8 cellular contexts compared by ENCODE assay signal in genomic region chr4:145609494-145610427, GRCh38. TPM values are rescaled to one million over a fixed set of nuclear protein-coding genes. Genes with fewer than 3 reads are reported as not detected.
DNase-seq lines count a peak whose midpoint lies in the region; ATAC-seq, FAIRE-seq and TF ChIP-seq lines count a peak whose summit lies in the region.

No MANE protein-coding gene starts in this region.

- peaks cover 0 to 10% of the 10 kb centered on the region in 2 donors for H3K9me3 ChIP-seq in breast epithelium
- no peaks in the 10 kb centered on the region for H3K9me3 ChIP-seq in keratinocyte (ENCODE audit: control insufficient read depth, low read depth, low read length)

- DNase-seq in GM23338 (ENCODE audit: low spot score): peak; percentile 78
- peak; percentile 72 for DNase-seq in NCI-H1092 treated with DMSO at 0.1 percent for 48 hours (lab: John Stamatoyannopoulos, UW)
- peak; percentile 56 to 63 for DNase-seq in breast epithelium (ENCODE audit: low spot score in 2 of 2)
- no peak for DNase-seq in keratinocyte (ENCODE audit: low read depth, low spot score)
- peak; percentile 61 for DNase-seq in stimulated activated CD4-positive, alpha-beta T cell treated with anti-CD3 and anti-CD28 coated beads, Interleukin-4, amount 100 ng/mL, for 4 hours
- no peak for DNase-seq in GF-D8 (lab: John Stamatoyannopoulos, UW)

- H3K4me1 Mint-ChIP-seq in GM23338: no peaks in the 10 kb centered on the region

- H3K9me2 ChIP-seq in GM23338 (ENCODE audit: insufficient read depth): no peaks in the 10 kb centered on the region

- H4K20me1 ChIP-seq in GM23338 (replicated peaks; ENCODE audit: insufficient read depth): no peaks in the 10 kb centered on the region
- H4K20me1 ChIP-seq in keratinocyte (ENCODE audit: control insufficient read depth, extremely low read depth, insufficient read depth, low read length): no peaks in the 10 kb centered on the region

- H3K9ac ChIP-seq in keratinocyte (ENCODE audit: control insufficient read depth, extremely low read depth, insufficient read depth, low read length): no peak overlapping the region

- no peak overlapping the region for H2AFZ ChIP-seq in GM23338
- H2AFZ ChIP-seq in keratinocyte (ENCODE audit: control insufficient read depth, low read length): no peak overlapping the region

- H3K4me3 Mint-ChIP-seq in GM23338: no peak overlapping the region

- H3K9me1 ChIP-seq in keratinocyte (ENCODE audit: control insufficient read depth, extremely low read depth, insufficient read depth, low read length): no peaks in the 10 kb centered on the region

- intact Hi-C loops in breast epithelium (cut with DNase I; ENCODE audit: low total_unique reads): no loop called here

- H3K27ac ChIP-seq in GM23338 (ENCODE audit: low read depth) (no peak overlapping the region), VCaP (no peak overlapping the region), breast epithelium (no peak overlapping the region), keratinocyte (ENCODE audit: control insufficient read depth, insufficient read depth, low read length) (no peak overlapping the region)

- H3K36me3 Mint-ChIP-seq in GM23338 (ENCODE audit: low read depth): no peaks in the 10 kb centered on the region

- H3K4me3 ChIP-seq in GM23338: no peak overlapping the region
- H3K4me3 ChIP-seq in breast epithelium: no peak overlapping the region
- no peak overlapping the region for H3K4me3 ChIP-seq in keratinocyte (ENCODE audit: control insufficient read depth in 2 of 3, extremely low read depth in 1 of 3, insufficient read depth in 2 of 3, low read depth in 1 of 3, low read length in 3 of 3)

- H3K4me2 ChIP-seq in GM23338 (no peak overlapping the region), keratinocyte (ENCODE audit: control insufficient read depth, extremely low read depth, insufficient read depth, low read depth, low read length) (no peak overlapping the region)

- no peaks in the 10 kb centered on the region for H3K27me3 Mint-ChIP-seq in GM23338 (ENCODE audit: insufficient read depth, low read depth, poor library complexity)

- peak; percentile 95 for FAIRE-seq in G401.6 (lab: Jason Lieb, UNC)
- FAIRE-seq in keratinocyte (lab: Jason Lieb, UNC): peak; percentile 92

- peak; percentile 55; the same call in 2 of the 3 replicates for ATAC-seq in GM23338

- dilution Hi-C loops in keratinocyte (cut with MboI; ENCODE audit: extremely low pct_ligation_motif_present, low sequenced_read_pairs): loop anchor here (25.0 kb wide), 1 partner anchor 397 kb away; no protein-coding TSS in a partner anchor

- no peak overlapping the region for H3K27ac Mint-ChIP-seq in GM23338

- H3F3A ChIP-seq in GM23338 (replicated peaks; ENCODE audit: low read depth): no peaks in the 10 kb centered on the region

- TF ChIP-seq POLR2A in breast epithelium (IDR thresholded peaks at IDR 0.05): no peak

- H3K79me2 ChIP-seq in GM23338 (replicated peaks; ENCODE audit: insufficient read depth) (no peaks in the 10 kb centered on the region), keratinocyte (ENCODE audit: control insufficient read depth, insufficient read depth, low read length) (no peaks in the 10 kb centered on the region)

- H3K4me1 ChIP-seq in GM23338 (ENCODE audit: insufficient read depth) (no peaks in the 10 kb centered on the region), breast epithelium (no peaks in the 10 kb centered on the region), keratinocyte (ENCODE audit: control insufficient read depth, extremely low read depth, insufficient read depth, low read length) (no peaks in the 10 kb centered on the region)

- H3K27me3 ChIP-seq in GM23338 (ENCODE audit: insufficient read depth) (no peaks in the 10 kb centered on the region), breast epithelium (no peaks in the 10 kb centered on the region), keratinocyte (ENCODE audit: control insufficient read depth, extremely low read depth, insufficient read depth, low read length) (no peaks in the 10 kb centered on the region)

- peaks cover 6% of the 10 kb centered on the region; the same call in 1 of the 3 replicates for H3K9me3 Mint-ChIP-seq in GM23338

- H3K36me3 ChIP-seq in GM23338 (ENCODE audit: insufficient read depth): no peaks in the 10 kb centered on the region
- H3K36me3 ChIP-seq in breast epithelium: no peaks in the 10 kb centered on the region
- no peaks in the 10 kb centered on the region for H3K36me3 ChIP-seq in keratinocyte (ENCODE audit: control insufficient read depth in 2 of 2, extremely low read depth in 1 of 2, insufficient read depth in 2 of 2, low read length in 2 of 2)

- TF ChIP-seq CTCF in GM23338 (conservative IDR thresholded peaks at IDR 0.05; ENCODE audit: low read depth in 2 of 2) (peak; percentile 91 to 93), VCaP (conservative IDR thresholded peaks at IDR 0.05) (peak; percentile 87), breast epithelium (IDR thresholded peaks at IDR 0.05) (peak; percentile 47 to 75 (median 74)), keratinocyte (optimal IDR thresholded peaks at IDR 0.05 in 1 of 3, IDR thresholded peaks at IDR 0.05 in 1 of 3, conservative IDR thresholded peaks at IDR 0.05 in 1 of 3; ENCODE audit: extremely low read depth in 1 of 3, insufficient read depth in 2 of 3, low read length in 3 of 3) (peak; percentile 59 to 89 (median 78))

TF ChIP-seq in GM23338, 12 proteins besides CTCF, POLR2A, EP300 and RAD21:
- TF ChIP-seq REST (IDR thresholded peaks at IDR 0.05; ENCODE audit: unreplicated experiment) (no peak), ZNF114 (CRISPR knock-in tag; IDR thresholded peaks at IDR 0.05) (no peak), CREB1 (CRISPR knock-in tag; IDR thresholded peaks at IDR 0.05; ENCODE audit: low read depth) (no peak), POLR2AphosphoS5 (IDR thresholded peaks at IDR 0.05; ENCODE audit: low read depth) (no peak)

RNA-seq across cellular contexts. Expression of gene MMAA, which starts 9.4 kb away (rescaled TPM):
- total RNA-seq in GM23338 (2014; rRNA removed; shearing (Covaris generic)): 4.8 and 5.9 TPM in 2 replicates
- polyA plus RNA-seq in GM23338 (2016; fragmentation: Nextera tagmentation; extraction: Ambion mirVana) (4.9 and 5.1 TPM in 2 replicates), keratinocyte (6.1 to 9.4 TPM (median 7.1 TPM) in 3 replicates)
- 1 to 10 TPM; 4.2 to 5.7 (median 5.6) TPM for total RNA-seq in breast epithelium
- 7.1 TPM for polyA plus RNA-seq in keratinocyte (2011; ENCODE audit: low read depth)
- 6.1 and 9.1 TPM in 2 replicates for polyA plus RNA-seq in keratinocyte (2011; cell fraction: cytosol; rRNA removed)
- polyA plus RNA-seq in keratinocyte (2011; cell fraction: nucleus; rRNA removed): 7.8 and 9.9 TPM in 2 replicates
- polyA plus RNA-seq in keratinocyte (2012; ENCODE audit: low replicate concordance): 6.7 and 8.4 TPM in 2 replicates
- polyA minus RNA-seq in keratinocyte: 0.79 to 5.0 TPM (median 4.3 TPM) in 3 replicates
- polyA minus RNA-seq in keratinocyte (2011; cell fraction: cytosol; rRNA and poly(A)+ RNA removed): 3.1 TPM
- polyA minus RNA-seq in keratinocyte (2011; cell fraction: nucleus; rRNA and poly(A)+ RNA removed): 3.6 and 6.9 TPM in 2 replicates

Comparison
In these comparisons a context has a peak if more than half of its experiments do, and no peak if none do; other contexts are left out.
1. DNase-seq: peak in GM23338 (single experiment), NCI-H1092 treated with DMSO at 0.1 percent for 48 hours (single experiment), breast epithelium (2 of 2) and stimulated activated CD4-positive, alpha-beta T cell treated with anti-CD3 and anti-CD28 coated beads, Interleukin-4, amount 100 ng/mL, for 4 hours (2 of 2); none in keratinocyte (single experiment) and GF-D8 (single experiment).
2. Peak in every context shown above with its lines, with median percentiles within 50 percentile points of each other: CTCF ChIP-seq.